Comparison of ENCODE assay signal across 1 cellular context in the genomic region with DNA sequence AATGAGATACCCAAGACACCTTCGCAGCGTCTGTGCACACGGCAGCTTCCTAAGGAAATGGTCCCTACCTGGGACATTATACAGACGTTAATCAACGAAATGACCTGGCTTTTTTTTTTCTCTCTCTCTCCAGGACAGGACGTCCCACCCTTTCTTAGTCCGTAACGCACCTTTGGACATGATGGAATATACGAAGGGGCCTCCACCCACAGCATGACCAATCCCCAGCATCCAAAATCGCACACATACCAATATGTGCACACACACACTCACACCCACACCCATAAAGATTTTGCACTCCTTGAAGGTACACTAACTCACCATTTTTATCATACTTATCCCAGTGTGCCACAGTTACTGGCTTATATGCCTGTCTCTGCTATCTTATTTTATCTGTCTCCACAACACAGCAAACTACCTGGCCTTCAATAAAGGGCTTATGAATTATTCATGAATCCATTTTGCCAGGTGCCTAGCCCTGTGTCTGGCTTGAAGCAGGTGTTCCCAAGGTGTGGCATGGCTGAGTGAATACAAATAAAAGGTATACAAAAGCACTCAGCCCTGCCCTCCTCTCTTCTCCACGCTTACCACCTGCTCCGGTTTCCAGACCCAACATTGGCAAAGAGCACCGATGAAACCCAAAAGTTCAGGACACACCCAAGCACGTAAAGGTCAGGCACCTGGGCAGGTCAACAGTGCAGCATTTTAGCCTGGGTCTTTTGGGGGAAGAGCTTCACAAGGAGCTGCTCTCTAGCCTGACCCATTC.
TF ChIP-seq lines count a peak whose summit lies in the region.

No MANE protein-coding gene starts in this region.

TF ChIP-seq in endothelial cell of umbilical vein, 7 proteins besides CTCF, POLR2A, EP300 and RAD21 (continued from another document):
- no peak for TF ChIP-seq MAX (IDR thresholded peaks at IDR 0.05; ENCODE audit: insufficient read depth, insufficient read length)
